In genomic region chr12:122965851-122966742, GRCh38 we compare ENCODE assay signal across 1 cellular context.
TF ChIP-seq lines count a peak whose summit lies in the region.

ABCB9 (minus strand) TSS chr12:122966463; CDS start chr12:122960235, 6,228 bp downstream.

TF ChIP-seq in K562, 482 proteins besides CTCF, POLR2A, EP300 and RAD21 (continued from another document and continues in another):
- TF ChIP-seq CEBPZ (IDR thresholded peaks at IDR 0.05; ENCODE audit: borderline replicate concordance, low read depth, low read length) (no peak), MAZ (CRISPR knock-in tag; conservative IDR thresholded peaks at IDR 0.05 in 1 of 2, IDR thresholded peaks at IDR 0.05 in 1 of 2) (peak; percentile 53 to 65; a peak in 1 of 4 replicates), ZNF121 (CRISPR knock-in tag; conservative IDR thresholded peaks at IDR 0.05) (no peak), SAFB2 (IDR thresholded peaks at IDR 0.05; ENCODE audit: borderline replicate concordance, low read depth, low read length, severe bottlenecking) (no peak), ATF7 (IDR thresholded peaks at IDR 0.05) (no peak), ZSCAN32 (CRISPR knock-in tag; IDR thresholded peaks at IDR 0.05) (no peak), ZNF830 (CRISPR knock-in tag; IDR thresholded peaks at IDR 0.05) (no peak), CREM (IDR thresholded peaks at IDR 0.05; ENCODE audit: low read depth) (peak; percentile 56; the same call in 1 of the 2 replicates), TOE1 (IDR thresholded peaks at IDR 0.05; ENCODE audit: borderline replicate concordance) (0 out of 2 replicates have a peak, but pooled peaks have one; percentile 29), TOE1 (CRISPR knock-in tag; IDR thresholded peaks at IDR 0.05; ENCODE audit: borderline replicate concordance, low read depth) (no peak), HDGF (IDR thresholded peaks at IDR 0.05) (no peak), EP400 (IDR thresholded peaks at IDR 0.05) (no peak), ZNF551 (CRISPR knock-in tag; IDR thresholded peaks at IDR 0.05) (no peak), SMARCA4 (IDR thresholded peaks at IDR 0.05) (no peak), ATF1 (CRISPR knock-in tag; IDR thresholded peaks at IDR 0.05) (no peak), ATF1 (tag; IDR thresholded peaks at IDR 0.05) (peak; percentile 43), ZNF445 (CRISPR knock-in tag; IDR thresholded peaks at IDR 0.05; ENCODE audit: low read depth) (no peak), LCOR (CRISPR knock-in tag; IDR thresholded peaks at IDR 0.05) (no peak), ETV6 (IDR thresholded peaks at IDR 0.05; ENCODE audit: borderline replicate concordance in 1 of 2, low read depth in 2 of 2, low read length in 1 of 2) (no peak), ETV6 (CRISPR knock-in tag; IDR thresholded peaks at IDR 0.05; ENCODE audit: borderline replicate concordance) (no peak), MED1 (CRISPR knock-in tag; IDR thresholded peaks at IDR 0.05; ENCODE audit: borderline replicate concordance) (no peak), POLR2G (IDR thresholded peaks at IDR 0.05; ENCODE audit: low read depth, low read length) (peak; percentile 87), EZH2 (IDR thresholded peaks at IDR 0.05; ENCODE audit: borderline replicate concordance, low read depth, low read length) (no peak), ASH1L (IDR thresholded peaks at IDR 0.05; ENCODE audit: borderline replicate concordance, low read depth, partially characterized antibody) (no peak), ILK (tag; IDR thresholded peaks at IDR 0.05; ENCODE audit: borderline replicate concordance, low read depth) (no peak), CREBBP (IDR thresholded peaks at IDR 0.05; ENCODE audit: low read depth, low read length) (no peak), SUPT5H (IDR thresholded peaks at IDR 0.05) (peak; percentile 64), HNRNPLL (IDR thresholded peaks at IDR 0.05; ENCODE audit: low read depth, low read length, poor library complexity, severe bottlenecking) (peak; percentile 90), POLR2B (IDR thresholded peaks at IDR 0.05; ENCODE audit: low read depth, partially characterized antibody) (peak; percentile 34), SIN3B (IDR thresholded peaks at IDR 0.05; ENCODE audit: low read depth) (0 out of 2 replicates have a peak, but pooled peaks have one; percentile 18), PTBP1 (IDR thresholded peaks at IDR 0.05; ENCODE audit: low read depth, low read length) (no peak), ERF (CRISPR knock-in tag; IDR thresholded peaks at IDR 0.05) (no peak), ZBTB7A (IDR thresholded peaks at IDR 0.05; ENCODE audit: borderline replicate concordance, control insufficient read depth, low read depth, low read length) (peak; percentile 70; the same call in 1 of the 2 replicates), USF2 (CRISPR knock-in tag; IDR thresholded peaks at IDR 0.05) (no peak), HMGN3 (IDR thresholded peaks at IDR 0.05; ENCODE audit: borderline replicate concordance, extremely low read depth, insufficient read length, low read depth, low read length) (peak; percentile 62), KDM1A (IDR thresholded peaks at IDR 0.05) (peak in 1 of 2 experiments; percentile 14; a peak in 1 of 4 replicates)
- TF ChIP-seq, protein P1, sequence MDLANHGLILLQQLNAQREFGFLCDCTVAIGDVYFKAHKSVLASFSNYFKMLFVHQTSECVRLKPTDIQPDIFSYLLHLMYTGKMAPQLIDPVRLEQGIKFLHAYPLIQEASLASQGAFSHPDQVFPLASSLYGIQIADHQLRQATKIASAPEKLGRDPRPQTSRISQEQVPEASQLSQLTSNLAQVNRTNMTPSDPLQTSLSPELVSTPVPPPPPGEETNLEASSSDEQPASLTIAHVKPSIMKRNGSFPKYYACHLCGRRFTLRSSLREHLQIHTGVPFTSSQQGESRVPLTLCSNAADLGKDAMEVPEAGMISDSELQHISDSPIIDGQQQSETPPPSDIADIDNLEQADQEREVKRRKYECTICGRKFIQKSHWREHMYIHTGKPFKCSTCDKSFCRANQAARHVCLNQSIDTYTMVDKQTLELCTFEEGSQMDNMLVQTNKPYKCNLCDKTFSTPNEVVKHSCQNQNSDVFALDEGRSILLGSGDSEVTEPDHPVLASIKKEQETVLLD (IDR thresholded peaks at IDR 0.05) = peak; percentile 64; the same call in 1 of the 2 replicates
- TF ChIP-seq, protein P2, sequence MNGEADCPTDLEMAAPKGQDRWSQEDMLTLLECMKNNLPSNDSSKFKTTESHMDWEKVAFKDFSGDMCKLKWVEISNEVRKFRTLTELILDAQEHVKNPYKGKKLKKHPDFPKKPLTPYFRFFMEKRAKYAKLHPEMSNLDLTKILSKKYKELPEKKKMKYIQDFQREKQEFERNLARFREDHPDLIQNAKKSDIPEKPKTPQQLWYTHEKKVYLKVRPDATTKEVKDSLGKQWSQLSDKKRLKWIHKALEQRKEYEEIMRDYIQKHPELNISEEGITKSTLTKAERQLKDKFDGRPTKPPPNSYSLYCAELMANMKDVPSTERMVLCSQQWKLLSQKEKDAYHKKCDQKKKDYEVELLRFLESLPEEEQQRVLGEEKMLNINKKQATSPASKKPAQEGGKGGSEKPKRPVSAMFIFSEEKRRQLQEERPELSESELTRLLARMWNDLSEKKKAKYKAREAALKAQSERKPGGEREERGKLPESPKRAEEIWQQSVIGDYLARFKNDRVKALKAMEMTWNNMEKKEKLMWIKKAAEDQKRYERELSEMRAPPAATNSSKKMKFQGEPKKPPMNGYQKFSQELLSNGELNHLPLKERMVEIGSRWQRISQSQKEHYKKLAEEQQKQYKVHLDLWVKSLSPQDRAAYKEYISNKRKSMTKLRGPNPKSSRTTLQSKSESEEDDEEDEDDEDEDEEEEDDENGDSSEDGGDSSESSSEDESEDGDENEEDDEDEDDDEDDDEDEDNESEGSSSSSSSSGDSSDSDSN (IDR thresholded peaks at IDR 0.05; ENCODE audit: borderline replicate concordance in 1 of 2, low read depth in 2 of 2, low read length in 2 of 2) = peak; percentile 63 to 82; a peak in 2 of 4 replicates
- TF ChIP-seq, protein P3, sequence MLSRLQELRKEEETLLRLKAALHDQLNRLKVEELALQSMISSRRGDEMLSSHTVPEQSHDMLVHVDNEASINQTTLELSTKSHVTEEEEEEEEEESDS (CRISPR knock-in tag; IDR thresholded peaks at IDR 0.05) = no peak
- TF ChIP-seq, protein P4, sequence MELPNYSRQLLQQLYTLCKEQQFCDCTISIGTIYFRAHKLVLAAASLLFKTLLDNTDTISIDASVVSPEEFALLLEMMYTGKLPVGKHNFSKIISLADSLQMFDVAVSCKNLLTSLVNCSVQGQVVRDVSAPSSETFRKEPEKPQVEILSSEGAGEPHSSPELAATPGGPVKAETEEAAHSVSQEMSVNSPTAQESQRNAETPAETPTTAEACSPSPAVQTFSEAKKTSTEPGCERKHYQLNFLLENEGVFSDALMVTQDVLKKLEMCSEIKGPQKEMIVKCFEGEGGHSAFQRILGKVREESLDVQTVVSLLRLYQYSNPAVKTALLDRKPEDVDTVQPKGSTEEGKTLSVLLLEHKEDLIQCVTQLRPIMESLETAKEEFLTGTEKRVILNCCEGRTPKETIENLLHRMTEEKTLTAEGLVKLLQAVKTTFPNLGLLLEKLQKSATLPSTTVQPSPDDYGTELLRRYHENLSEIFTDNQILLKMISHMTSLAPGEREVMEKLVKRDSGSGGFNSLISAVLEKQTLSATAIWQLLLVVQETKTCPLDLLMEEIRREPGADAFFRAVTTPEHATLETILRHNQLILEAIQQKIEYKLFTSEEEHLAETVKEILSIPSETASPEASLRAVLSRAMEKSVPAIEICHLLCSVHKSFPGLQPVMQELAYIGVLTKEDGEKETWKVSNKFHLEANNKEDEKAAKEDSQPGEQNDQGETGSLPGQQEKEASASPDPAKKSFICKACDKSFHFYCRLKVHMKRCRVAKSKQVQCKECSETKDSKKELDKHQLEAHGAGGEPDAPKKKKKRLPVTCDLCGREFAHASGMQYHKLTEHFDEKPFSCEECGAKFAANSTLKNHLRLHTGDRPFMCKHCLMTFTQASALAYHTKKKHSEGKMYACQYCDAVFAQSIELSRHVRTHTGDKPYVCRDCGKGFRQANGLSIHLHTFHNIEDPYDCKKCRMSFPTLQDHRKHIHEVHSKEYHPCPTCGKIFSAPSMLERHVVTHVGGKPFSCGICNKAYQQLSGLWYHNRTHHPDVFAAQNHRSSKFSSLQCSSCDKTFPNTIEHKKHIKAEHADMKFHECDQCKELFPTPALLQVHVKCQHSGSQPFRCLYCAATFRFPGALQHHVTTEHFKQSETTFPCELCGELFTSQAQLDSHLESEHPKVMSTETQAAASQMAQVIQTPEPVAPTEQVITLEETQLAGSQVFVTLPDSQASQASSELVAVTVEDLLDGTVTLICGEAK (IDR thresholded peaks at IDR 0.05) = no peak
- TF ChIP-seq, protein P4 (CRISPR knock-in tag; IDR thresholded peaks at IDR 0.05) = no peak
- TF ChIP-seq, protein P5, sequence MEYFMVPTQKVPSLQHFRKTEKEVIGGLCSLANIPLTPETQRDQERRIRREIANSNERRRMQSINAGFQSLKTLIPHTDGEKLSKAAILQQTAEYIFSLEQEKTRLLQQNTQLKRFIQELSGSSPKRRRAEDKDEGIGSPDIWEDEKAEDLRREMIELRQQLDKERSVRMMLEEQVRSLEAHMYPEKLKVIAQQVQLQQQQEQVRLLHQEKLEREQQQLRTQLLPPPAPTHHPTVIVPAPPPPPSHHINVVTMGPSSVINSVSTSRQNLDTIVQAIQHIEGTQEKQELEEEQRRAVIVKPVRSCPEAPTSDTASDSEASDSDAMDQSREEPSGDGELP (CRISPR knock-in tag; IDR thresholded peaks at IDR 0.05; ENCODE audit: borderline replicate concordance) = peak; percentile 69; the same call in 1 of the 2 replicates
- TF ChIP-seq, protein P6, sequence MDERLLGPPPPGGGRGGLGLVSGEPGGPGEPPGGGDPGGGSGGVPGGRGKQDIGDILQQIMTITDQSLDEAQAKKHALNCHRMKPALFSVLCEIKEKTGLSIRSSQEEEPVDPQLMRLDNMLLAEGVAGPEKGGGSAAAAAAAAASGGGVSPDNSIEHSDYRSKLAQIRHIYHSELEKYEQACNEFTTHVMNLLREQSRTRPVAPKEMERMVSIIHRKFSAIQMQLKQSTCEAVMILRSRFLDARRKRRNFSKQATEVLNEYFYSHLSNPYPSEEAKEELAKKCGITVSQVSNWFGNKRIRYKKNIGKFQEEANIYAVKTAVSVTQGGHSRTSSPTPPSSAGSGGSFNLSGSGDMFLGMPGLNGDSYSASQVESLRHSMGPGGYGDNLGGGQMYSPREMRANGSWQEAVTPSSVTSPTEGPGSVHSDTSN (CRISPR knock-in tag; IDR thresholded peaks at IDR 0.05; ENCODE audit: low read depth) = peak; percentile 79
- TF ChIP-seq, protein P6 (tag; conservative IDR thresholded peaks at IDR 0.05; ENCODE audit: low read depth) = no peak
